In genomic region chr1:18297896-18298648, GRCh38 we compare ENCODE assay signal across 18 cellular contexts.
DNase-seq lines count a peak whose midpoint lies in the region; ATAC-seq and TF ChIP-seq lines count a peak whose summit lies in the region.
"Had no signal": no experiment of that assay in that cellular context is flagged by ENCODE, and none has a peak within 500 bp of the region (broad histone marks: within the 10 kb centered on the region; RNA-seq: fewer than 3 reads in every experiment).

No MANE protein-coding gene starts in this region.

- no peaks in the 10 kb centered on the region for H3K9me3 ChIP-seq in HUES6 (ENCODE audit: control insufficient read depth, insufficient read depth, low read depth, low read length)
- H3K9me3 ChIP-seq in endodermal cell (ENCODE audit: control insufficient read depth, low read length): no peaks in the 10 kb centered on the region
- H3K9me3 ChIP-seq: MG63 had no signal

- H3K36me3 Mint-ChIP-seq in endodermal cell (ENCODE audit: low read depth): no peaks in the 10 kb centered on the region
- H3K36me3 Mint-ChIP-seq: CD8-positive, alpha-beta T cell had no signal

- H3K27me3 Mint-ChIP-seq in endodermal cell (ENCODE audit: insufficient read depth): peaks cover 8% of the 10 kb centered on the region

- TF ChIP-seq CTCF in C4-2B (conservative IDR thresholded peaks at IDR 0.05) (no peak), endodermal cell (conservative IDR thresholded peaks at IDR 0.05) (no peak), GM13977 (IDR thresholded peaks at IDR 0.05; ENCODE audit: extremely low read depth, insufficient read depth, missing control alignments) (no peak)

- H3K27me3 ChIP-seq in HUES6 (ENCODE audit: control insufficient read depth, insufficient read depth, low read length) (no peaks in the 10 kb centered on the region), endodermal cell (ENCODE audit: control insufficient read depth, insufficient read depth, low read length, poor library complexity, severe bottlenecking) (no peaks in the 10 kb centered on the region)

- H3K4me1 ChIP-seq in HUES6 (ENCODE audit: control insufficient read depth, insufficient read depth, low read length) (peaks cover 63% of the 10 kb centered on the region), endodermal cell (ENCODE audit: control insufficient read depth, insufficient read depth, low read length) (no peaks in the 10 kb centered on the region)

- H3K36me3 ChIP-seq in HUES6 (ENCODE audit: control insufficient read depth, insufficient read depth, low read length): no peaks in the 10 kb centered on the region
- H3K36me3 ChIP-seq in endodermal cell (ENCODE audit: control insufficient read depth, insufficient read depth, low read length): no peaks in the 10 kb centered on the region
- H3K36me3 ChIP-seq: MG63 had no signal

- H3K4me3 ChIP-seq in HUES6 (ENCODE audit: low read depth, low read length): peak overlapping the region; percentile 33
- no peak overlapping the region for H3K4me3 ChIP-seq in endodermal cell (ENCODE audit: low read length)
- H3K4me3 ChIP-seq: MG63, SK-N-MC had no signal

- 17 to 60% methylated on average over 5 to 11 of the region's 11 CpGs for WGBS in endodermal cell (ENCODE audit: insufficient coverage in 1 of 2, insufficient read length in 1 of 2), 2 experiments

- H3K27ac ChIP-seq in C4-2B (peak overlapping the region; percentile 76), HUES6 (ENCODE audit: low read depth, low read length) (peak overlapping the region; percentile 90), endodermal cell (ENCODE audit: low read depth, low read length) (no peak overlapping the region)
- H3K27ac ChIP-seq: SK-N-MC had no signal

- peak overlapping the region; percentile 55 for H3K27ac Mint-ChIP-seq in endodermal cell
- H3K27ac Mint-ChIP-seq: CD8-positive, alpha-beta T cell had no signal

- peaks cover 9% of the 10 kb centered on the region for H3K4me1 Mint-ChIP-seq in endodermal cell

- no peak for ATAC-seq in GM18519 (IDR thresholded peaks at IDR 0.05; ENCODE audit: low FRiP score, unreplicated experiment)
- ATAC-seq: CD8-positive, alpha-beta T cell; Panc1 had no signal

- H3K9ac ChIP-seq in HUES6 (ENCODE audit: low read length): peak overlapping the region; percentile 84
- H3K9ac ChIP-seq in endodermal cell (ENCODE audit: extremely low read depth, low read length, poor library complexity, severe bottlenecking): no peak overlapping the region

- in situ Hi-C loops in GM13977 (cut with MboI; ENCODE audit: low pct_unique_long_range_greater_than_20kb, low sequenced_read_pairs, unreplicated experiment): no loop called here

- DNase-seq in endodermal cell (peak; percentile 95), iPS-NIHi7 (ENCODE audit: extremely low spot score) (peak; percentile 83), NCI-H1092 (lab: John Stamatoyannopoulos, UW) (no peak), DMS153 (lab: John Stamatoyannopoulos, UW) (no peak), GM13977 (ENCODE audit: low spot score) (no peak)
- DNase-seq: 8988T; CD8-positive, alpha-beta T cell; DMS79; GDM1; MG63; NCI-H1092 treated with DMSO at 0.1 percent for 48 hours; NCI-H2081 treated with DMSO at 0.1 percent for 48 hours; NCI-H524 had no signal

- no peak overlapping the region for H3K4me3 Mint-ChIP-seq in endodermal cell
- H3K4me3 Mint-ChIP-seq: CD8-positive, alpha-beta T cell had no signal

- no peaks in the 10 kb centered on the region for H3K9me3 Mint-ChIP-seq in endodermal cell
- H3K9me3 Mint-ChIP-seq: CD8-positive, alpha-beta T cell had no signal

Comparison
In these comparisons a context has a peak if more than half of its experiments do, and no peak if none do; other contexts are left out.
1. DNase-seq: peak in endodermal cell (single experiment) and iPS-NIHi7 (single experiment); none in NCI-H1092 (single experiment), DMS153 (single experiment) and GM13977 (single experiment).